9 cellular contexts compared by ENCODE assay signal in the genomic region with DNA sequence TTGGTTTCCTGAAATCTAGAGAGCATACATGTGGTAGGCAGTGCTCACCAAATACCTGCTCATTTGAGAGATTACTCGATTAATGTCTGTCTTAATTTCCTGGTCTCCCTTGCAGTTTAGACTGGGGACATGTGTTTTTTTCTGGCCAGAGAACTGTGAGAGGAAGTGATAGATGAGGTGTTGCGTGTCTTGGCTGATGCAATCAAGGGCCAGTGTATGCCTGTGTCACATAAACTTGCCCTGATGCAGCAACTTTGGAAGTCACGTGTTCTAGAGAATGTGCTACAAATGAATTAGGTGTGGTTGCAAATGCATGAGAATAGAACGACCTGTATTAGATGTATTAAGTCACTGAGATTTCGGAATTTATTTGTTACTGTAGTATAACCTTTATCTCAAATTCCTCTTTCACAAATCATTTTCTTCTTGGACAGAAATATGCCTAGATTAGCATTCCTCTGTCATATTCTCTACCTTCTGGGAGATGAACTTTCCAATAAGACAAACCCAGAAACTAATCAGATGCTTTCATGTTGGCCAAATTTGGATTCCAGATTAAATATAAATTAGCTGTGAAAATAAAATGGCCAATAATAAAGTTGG. TPM values are rescaled to one million over a fixed set of nuclear protein-coding genes. Genes with fewer than 3 reads are reported as not detected.
DNase-seq lines count a peak whose midpoint lies in the region; ATAC-seq and TF ChIP-seq lines count a peak whose summit lies in the region.
"Had no signal": no experiment of that assay in that cellular context is flagged by ENCODE, and none has a peak within 500 bp of the region (broad histone marks: within the 10 kb centered on the region; RNA-seq: fewer than 3 reads in every experiment).

No MANE protein-coding gene starts in this region.

- H3K36me3 Mint-ChIP-seq in progenitor cell of endocrine pancreas (ENCODE audit: insufficient read depth), result no peaks in the 10 kb centered on the region
- H3K36me3 Mint-ChIP-seq: brain had no signal

- peak; percentile 38 for DNase-seq in AG09319 (ENCODE audit: extremely low read depth, low read depth)
- peak; percentile 36 for DNase-seq in LHCN-M2 (ENCODE audit: low read depth)
- peak; percentile 92 for DNase-seq in amniotic epithelial cell (ENCODE audit: low read depth)
- DNase-seq in lung microvascular endothelial cell (ENCODE audit: low read depth in 2 of 2), result peak; percentile 59 to 85
- no peak for DNase-seq in NCI-H446 (lab: John Stamatoyannopoulos, UW)
- no peak for DNase-seq in progenitor cell of endocrine pancreas (ENCODE audit: low spot score, unreplicated experiment)
- no peak for DNase-seq in GM19238 (ENCODE audit: insufficient read length, low spot score)

- H3K27ac Mint-ChIP-seq in progenitor cell of endocrine pancreas, result no peak overlapping the region

- peaks cover 12% of the 10 kb centered on the region for H3K4me1 Mint-ChIP-seq in progenitor cell of endocrine pancreas (ENCODE audit: low read depth)

- peak; percentile 91 for ATAC-seq in GM19351 (IDR thresholded peaks at IDR 0.05; ENCODE audit: unreplicated experiment)

- peaks cover 20% of the 10 kb centered on the region for H3K27me3 Mint-ChIP-seq in progenitor cell of endocrine pancreas

- H3K4me3 Mint-ChIP-seq in progenitor cell of endocrine pancreas (ENCODE audit: low read depth), result no peak overlapping the region
- H3K4me3 Mint-ChIP-seq: brain had no signal

- TF ChIP-seq CTCF in AG09319 (IDR thresholded peaks at IDR 0.05; ENCODE audit: low read depth, low read length), result no peak
- TF ChIP-seq CTCF in progenitor cell of endocrine pancreas (IDR thresholded peaks at IDR 0.05; ENCODE audit: unreplicated experiment), result no peak

- H3K9me3 Mint-ChIP-seq in progenitor cell of endocrine pancreas (ENCODE audit: low read depth), result peaks cover 4% of the 10 kb centered on the region

RNA-seq across cellular contexts. Expression of a gene that starts 9.9 kb away (rescaled TPM):
- not detected in 2 replicates for total RNA-seq in LHCN-M2 (2014; rRNA removed)
- polyA plus RNA-seq in LHCN-M2 (2012), result not detected
- total RNA-seq in lung microvascular endothelial cell, result under 0.01 TPM in 1 of 2 replicates, not detected in the other
- 0.12 TPM in 1 of 2 replicates, not detected in the other for total RNA-seq in progenitor cell of endocrine pancreas

RNA-seq across cellular contexts. Expression of a gene that starts 29.8 kb away (rescaled TPM):
- total RNA-seq in LHCN-M2 (2014; rRNA removed), result 23.9 and 33.2 TPM in 2 replicates
- 6.4 TPM for polyA plus RNA-seq in LHCN-M2 (2012)
- total RNA-seq in lung microvascular endothelial cell, result 0.60 and 2.0 TPM in 2 replicates
- 10.3 and 11.5 TPM in 2 replicates for total RNA-seq in progenitor cell of endocrine pancreas

RNA-seq across cellular contexts. Expression of a gene that starts 42.3 kb away (rescaled TPM):
- 0.06 and 0.86 TPM in 2 replicates for total RNA-seq in LHCN-M2 (2014; rRNA removed)
- polyA plus RNA-seq in LHCN-M2 (2012), result 0.30 TPM
- total RNA-seq in lung microvascular endothelial cell, result 0.22 TPM in 1 of 2 replicates, not detected in the other
- total RNA-seq in progenitor cell of endocrine pancreas, result not detected in 2 replicates

Comparison
In these comparisons a context has a peak if more than half of its experiments do, and no peak if none do; other contexts are left out.
1. DNase-seq: peak in AG09319 (single experiment), LHCN-M2 (single experiment), amniotic epithelial cell (single experiment) and lung microvascular endothelial cell (2 of 2); none in NCI-H446 (0 of 2), progenitor cell of endocrine pancreas (single experiment) and GM19238 (single experiment).